Comparison of ENCODE assay signal across 22 cellular contexts in genomic region chr10:71497802-71498326, GRCh38.
DNase-seq lines count a peak whose midpoint lies in the region; ATAC-seq, FAIRE-seq and TF ChIP-seq lines count a peak whose summit lies in the region.
"Had no signal": no experiment of that assay in that cellular context is flagged by ENCODE, and none has a peak within 500 bp of the region (broad histone marks: within the 10 kb centered on the region; RNA-seq: fewer than 3 reads in every experiment).

No MANE protein-coding gene starts in this region.

- no peaks in the 10 kb centered on the region for H3K9me3 ChIP-seq in HEK293 (ENCODE audit: control insufficient read depth, insufficient read depth, low read depth, low read length)
- H3K9me3 ChIP-seq in GM12878 (replicated peaks; ENCODE audit: control insufficient read depth, insufficient read depth, low read length) = no peaks in the 10 kb centered on the region
- H3K9me3 ChIP-seq in MG63 = no peaks in the 10 kb centered on the region
- H3K9me3 ChIP-seq: BE2C, Caco-2 had no signal

- RAD21 ChIA-PET in GM12878 (lab: Charles Lee; ENCODE audit: unreplicated experiment) = interaction anchor here (0.8 to 1.5 kb wide), 3 partner anchors 63 to 73 kb away, joined by 3 to 5 read pairs (median 4); no protein-coding TSS in a partner anchor

- TF ChIP-seq CTCF in HEK293 (tag by site-specific recombination; IDR thresholded peaks at IDR 0.05) (no peak), GM12878 (IDR thresholded peaks at IDR 0.05 in 2 of 3, conservative IDR thresholded peaks at IDR 0.05 in 1 of 3; ENCODE audit: control insufficient read depth in 2 of 3, extremely low read depth in 1 of 3, insufficient read depth in 1 of 3, low read depth in 3 of 3, low read length in 3 of 3) (no peak), glutamatergic neuron (IDR thresholded peaks at IDR 0.05; ENCODE audit: partially characterized antibody, unreplicated experiment) (no peak)

- H3K9ac ChIP-seq in GM12878 (ENCODE audit: control insufficient read depth, insufficient read depth, low read length) = no peak overlapping the region
- H3K9ac ChIP-seq: GM23248 had no signal

- H3K4me1 Mint-ChIP-seq in activated CD4-positive, alpha-beta memory T cell treated with anti-CD3 and anti-CD28 coated beads, Interleukin-2, amount 10 ng/mL, durations not matched to agents 7 days and 5 days = peaks cover 7% of the 10 kb centered on the region
- H3K4me1 Mint-ChIP-seq in glutamatergic neuron (ENCODE audit: low read depth, unreplicated experiment) = peaks cover 6% of the 10 kb centered on the region

- ATAC-seq in GM12878 = peak; percentile 23

- H3K27ac ChIP-seq in HEK293 (ENCODE audit: extremely low read depth, low read depth, low read length) (no peak overlapping the region), GM12878 (ENCODE audit: control insufficient read depth, insufficient read depth) (no peak overlapping the region)
- H3K27ac ChIP-seq: GM23248 had no signal

- no peaks in the 10 kb centered on the region for H3K36me3 ChIP-seq in HEK293 (ENCODE audit: control insufficient read depth in 2 of 2, insufficient read depth in 1 of 2, low read length in 2 of 2)
- H3K36me3 ChIP-seq in GM12878 (ENCODE audit: control insufficient read depth in 2 of 2, insufficient read depth in 2 of 2, low read length in 1 of 2) = no peaks in the 10 kb centered on the region
- no peaks in the 10 kb centered on the region for H3K36me3 ChIP-seq in MG63
- H3K36me3 ChIP-seq: BE2C had no signal

- H3K4me3 Mint-ChIP-seq in activated CD4-positive, alpha-beta memory T cell treated with anti-CD3 and anti-CD28 coated beads, Interleukin-2, amount 10 ng/mL, durations not matched to agents 7 days and 5 days = no peak overlapping the region
- no peak overlapping the region for H3K4me3 Mint-ChIP-seq in glutamatergic neuron (ENCODE audit: unreplicated experiment)
- H3K4me3 Mint-ChIP-seq: CD4-positive, alpha-beta T cell; HFFc6 had no signal

- no peaks in the 10 kb centered on the region for H3K36me3 Mint-ChIP-seq in activated CD4-positive, alpha-beta memory T cell treated with anti-CD3 and anti-CD28 coated beads, Interleukin-2, amount 10 ng/mL, durations not matched to agents 7 days and 5 days (ENCODE audit: low read depth)
- no peaks in the 10 kb centered on the region for H3K36me3 Mint-ChIP-seq in glutamatergic neuron (ENCODE audit: unreplicated experiment)

- 0 out of 4 replicates have a peak, but pooled peaks cover 0 to 2% of the 10 kb centered on the region in 2 experiments for H3K27me3 ChIP-seq in GM12878 (replicated peaks in 1 of 2; ENCODE audit: control insufficient read depth in 2 of 2, insufficient read depth in 2 of 2, low read length in 1 of 2)
- H3K27me3 ChIP-seq in MG63 = no peaks in the 10 kb centered on the region
- H3K27me3 ChIP-seq: BE2C had no signal

- H3K9me3 Mint-ChIP-seq in activated CD4-positive, alpha-beta memory T cell treated with anti-CD3 and anti-CD28 coated beads, Interleukin-2, amount 10 ng/mL, durations not matched to agents 7 days and 5 days = no peaks in the 10 kb centered on the region
- peaks cover 7% of the 10 kb centered on the region for H3K9me3 Mint-ChIP-seq in glutamatergic neuron (ENCODE audit: unreplicated experiment)
- H3K9me3 Mint-ChIP-seq: CD4-positive, alpha-beta T cell; HFFc6 had no signal

- no peaks in the 10 kb centered on the region for H3K79me2 ChIP-seq in GM12878 (ENCODE audit: control insufficient read depth, insufficient read depth, low read length)

- no peak for FAIRE-seq in GM12878 (lab: Jason Lieb, UNC)
- FAIRE-seq in frontal cortex (lab: Jason Lieb, UNC) = no peak
- FAIRE-seq: A204.1, D721Med, G401.6, GM12892, GM18507, H54 had no signal

- H4K20me1 ChIP-seq in GM12878 (ENCODE audit: control insufficient read depth, insufficient read depth) = no peaks in the 10 kb centered on the region

- 17% methylated on average over 9 of the region's 9 CpGs for WGBS in GM12878 (ENCODE audit: insufficient coverage, insufficient replicate concordance, low lambda C conversion rate, missing lambda C conversion rate)

- H3K4me3 ChIP-seq in HEK293 (ENCODE audit: low read depth, low read length) = no peak overlapping the region
- no peak overlapping the region for H3K4me3 ChIP-seq in GM12878
- no peak overlapping the region for H3K4me3 ChIP-seq in MG63
- H3K4me3 ChIP-seq: GM23248 had no signal

- H3K4me1 ChIP-seq in HEK293 (ENCODE audit: control insufficient read depth, insufficient read depth, low read length) = 0 out of 2 replicates have a peak, but pooled peaks cover 4% of the 10 kb centered on the region
- H3K4me1 ChIP-seq in GM12878 (ENCODE audit: control insufficient read depth, insufficient read depth, low read length) = peaks cover 9% of the 10 kb centered on the region
- H3K4me1 ChIP-seq: Caco-2 had no signal

- TF ChIP-seq RAD21 in GM12878 (IDR thresholded peaks at IDR 0.05; ENCODE audit: insufficient read depth, low read depth, low read length) = no peak

- no peak overlapping the region for H2AFZ ChIP-seq in GM12878 (ENCODE audit: control insufficient read depth, low read depth, low read length)
- H2AFZ ChIP-seq: GM23248 had no signal

- H3K27me3 Mint-ChIP-seq in activated CD4-positive, alpha-beta memory T cell treated with anti-CD3 and anti-CD28 coated beads, Interleukin-2, amount 10 ng/mL, durations not matched to agents 7 days and 5 days = peaks cover 7% of the 10 kb centered on the region
- H3K27me3 Mint-ChIP-seq in glutamatergic neuron (ENCODE audit: unreplicated experiment) = no peaks in the 10 kb centered on the region

- POLR2A ChIA-PET in HEK293 (lab: Yijun Ruan, JAX) = no interaction called here
- POLR2A ChIA-PET in GM12878 (lab: Charles Lee) = no interaction called here
- POLR2A ChIA-PET in activated CD4-positive, alpha-beta memory T cell treated with anti-CD3 and anti-CD28 coated beads, Interleukin-2, amount 10 ng/mL, durations not matched to agents 7 days and 5 days (lab: Charles Lee) = interaction anchor here (1.1 kb wide), 1 partner anchor 11 kb away, joined by 3 read pairs; no protein-coding TSS in a partner anchor

- SMC1A ChIA-PET in GM12878 (lab: Charles Lee; ENCODE audit: uncharacterized antibody, unreplicated experiment) = no interaction called here

- TF ChIP-seq EP300 in GM12878 (IDR thresholded peaks at IDR 0.05; ENCODE audit: borderline replicate concordance in 1 of 2, control insufficient read depth in 1 of 2, low read depth in 2 of 2, low read length in 2 of 2) = no peak

- CTCF ChIA-PET in HEK293 (lab: Yijun Ruan, JAX) (interaction anchor here (0.6 to 2.5 kb wide), 3 partner anchors 72 to 264 kb away, joined by 3 to 9 read pairs (median 3); no protein-coding TSS in a partner anchor), GM12878 (lab: Yijun Ruan, JAX) (interaction anchor here (1.1 to 1.9 kb wide), 2 partner anchors 72 to 73 kb away, joined by 3 to 6 read pairs; no protein-coding TSS in a partner anchor)
- CTCF ChIA-PET in activated CD4-positive, alpha-beta memory T cell treated with anti-CD3 and anti-CD28 coated beads, Interleukin-2, amount 10 ng/mL, durations not matched to agents 7 days and 5 days (lab: Charles Lee) = interaction anchor here (2.2 kb wide), 1 partner anchor 72 kb away, joined by 8 read pairs; no protein-coding TSS in a partner anchor

- H3K4me2 ChIP-seq in GM12878 (ENCODE audit: control insufficient read depth, insufficient read depth) = no peak overlapping the region

- intact Hi-C loops in GM12878 (cut with micrococcal nuclease; ENCODE audit: unreplicated experiment) (no loop called here), posterior vena cava (cut with DNase I) (no loop called here)

- in situ Hi-C loops in GM12878 (cut with MboI) = no loop called here

- H3K27ac Mint-ChIP-seq in activated CD4-positive, alpha-beta memory T cell treated with anti-CD3 and anti-CD28 coated beads, Interleukin-2, amount 10 ng/mL, durations not matched to agents 7 days and 5 days = no peak overlapping the region
- H3K27ac Mint-ChIP-seq in glutamatergic neuron (ENCODE audit: unreplicated experiment) = no peak overlapping the region
- H3K27ac Mint-ChIP-seq: CD4-positive, alpha-beta T cell; HFFc6 had no signal

- DNase-seq in GM12878 (ENCODE audit: low read depth, low spot score) (no peak), left kidney (ENCODE audit: low read depth, low spot score) (peak; percentile 72), posterior vena cava (ENCODE audit: low spot score) (peak; percentile 75), glutamatergic neuron (no peak), MG63 (no peak), frontal cortex (ENCODE audit: low spot score in 2 of 2) (no peak)
- DNase-seq in activated CD4-positive, alpha-beta memory T cell treated with anti-CD3 and anti-CD28 coated beads, Interleukin-2, amount 10 ng/mL, durations not matched to agents 7 days and 5 days = no peak
- DNase-seq: ACHN; BE2C; C1 segment of cervical spinal cord; Caco-2; CD4-positive, alpha-beta T cell; GM23248; HCEC 1CT; HFFc6 had no signal

- BruUV-seq in GM12878 (replicated peaks; lab: Mats Ljungman, UMichigan) = no TSS peak

- no peak for TF ChIP-seq POLR2A in GM12878 (IDR thresholded peaks at IDR 0.05; ENCODE audit: low read depth, low read length)

TF ChIP-seq in HEK293, 187 proteins besides CTCF, POLR2A, EP300 and RAD21:
- TF ChIP-seq ZNF791 (tag by site-specific recombination; IDR thresholded peaks at IDR 0.05) = no peak
- peak; percentile 39 for TF ChIP-seq ZFHX2 (tag by site-specific recombination; conservative IDR thresholded peaks at IDR 0.05)

TF ChIP-seq in GM12878, 131 proteins besides CTCF, POLR2A, EP300 and RAD21:
- TF ChIP-seq NR2F1 (conservative IDR thresholded peaks at IDR 0.05) (peak; percentile 81), SREBF1 (IDR thresholded peaks at IDR 0.05; ENCODE audit: low read length) (no peak), SPI1 (IDR thresholded peaks at IDR 0.05; ENCODE audit: borderline replicate concordance, insufficient read depth, low read depth, low read length) (peak; percentile 14; the same call in 1 of the 2 replicates), STAT1 (conservative IDR thresholded peaks at IDR 0.05) (no peak), MTA2 (IDR thresholded peaks at IDR 0.05; ENCODE audit: low read depth) (peak; percentile 41; the same call in 1 of the 2 replicates), ASH2L (IDR thresholded peaks at IDR 0.05; ENCODE audit: borderline replicate concordance, low read depth) (no peak), PAX8 (IDR thresholded peaks at IDR 0.05) (no peak), IKZF1 (conservative IDR thresholded peaks at IDR 0.05) (0 out of 2 replicates have a peak, but pooled peaks have one; percentile 20)

Comparison
In these comparisons a context has a peak if more than half of its experiments do, and no peak if none do; other contexts are left out.
1. DNase-seq: peak in left kidney (single experiment) and posterior vena cava (single experiment); none in GM12878 (single experiment), activated CD4-positive, alpha-beta memory T cell treated with anti-CD3 and anti-CD28 coated beads, Interleukin-2, amount 10 ng/mL, durations not matched to agents 7 days and 5 days (single experiment), glutamatergic neuron (single experiment), MG63 (single experiment) and frontal cortex (0 of 2).